Comparison of ENCODE assay signal across 8 cellular contexts in the genomic region with DNA sequence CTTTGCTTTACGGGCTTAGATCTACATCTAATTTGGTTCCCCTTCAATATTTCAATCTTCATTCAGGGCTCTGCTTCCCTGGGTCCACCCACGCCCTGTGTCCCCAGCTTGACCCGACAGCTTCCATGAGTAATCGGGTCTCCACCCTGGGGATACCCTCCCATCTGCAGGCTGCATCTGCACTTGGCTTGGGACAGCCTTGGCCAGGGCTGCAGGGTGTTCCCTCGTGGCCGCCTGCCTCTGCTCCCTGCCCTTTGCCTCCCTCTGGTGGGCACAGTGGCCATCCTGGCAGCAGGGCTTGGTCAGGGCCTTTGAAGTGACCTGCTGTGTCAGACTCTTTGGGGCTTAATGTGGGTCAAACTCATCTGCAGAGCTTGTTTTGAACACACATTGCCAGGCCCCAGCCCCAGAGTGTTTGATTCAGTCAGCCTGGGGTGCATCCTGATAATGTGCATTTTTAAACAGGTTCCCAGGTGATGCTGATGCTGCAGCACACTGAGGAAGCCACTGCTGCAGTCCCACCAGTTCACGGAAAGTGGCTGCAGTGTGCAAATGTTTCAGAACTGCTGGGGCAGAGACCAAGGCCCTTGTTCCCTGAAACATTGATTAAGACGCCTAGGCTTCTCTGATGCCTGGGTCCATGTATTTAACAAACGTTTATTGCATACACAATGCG.
A peak's percentile ranks its signal among the peaks of the same experiment; 100 is the strongest.
DNase-seq lines count a peak whose midpoint lies in the region; ATAC-seq and TF ChIP-seq lines count a peak whose summit lies in the region.

No MANE protein-coding gene starts in this region.

- 53 to 58% methylated on average over 10 of the region's 10 CpGs for WGBS in upper lobe of left lung, 2 donors

- H3K4me1 ChIP-seq in upper lobe of left lung = peaks cover 0 to 13% (median 6%) of the 10 kb centered on the region in 4 donors

- no peaks in the 10 kb centered on the region for H3K36me3 ChIP-seq in upper lobe of left lung

- no peak overlapping the region for H3K4me3 ChIP-seq in upper lobe of left lung

- H3K9me3 ChIP-seq in upper lobe of left lung = no peaks in the 10 kb centered on the region

- no peak for TF ChIP-seq EP300 in upper lobe of left lung (IDR thresholded peaks at IDR 0.05)

- in situ Hi-C loops in Caki2 (cut with HindIII; ENCODE audit: low pct_unique_long_range_greater_than_20kb, low sequenced_read_pairs) = loop anchor here (25.0 kb wide), 1 partner anchor 248 kb away; no protein-coding TSS in a partner anchor

- no peak overlapping the region for H3K27ac ChIP-seq in upper lobe of left lung

- DNase-seq in Caki2 (ENCODE audit: low read depth) (peak; percentile 83), HT-29 (ENCODE audit: low spot score) (peak; percentile 86), amniotic epithelial cell (ENCODE audit: low read depth) (peak; percentile 26), iris pigment epithelial cell (ENCODE audit: low read depth) (peak; percentile 58), upper lobe of left lung (peak; percentile 67 to 84), NCI-H510A treated with DMSO at 0.1 percent for 48 hours (lab: John Stamatoyannopoulos, UW) (no peak)

- peak; percentile 56 to 88 (median 71) for TF ChIP-seq CTCF in upper lobe of left lung (IDR thresholded peaks at IDR 0.05)

- H3K27me3 ChIP-seq in upper lobe of left lung = no peaks in the 10 kb centered on the region

- ATAC-seq in upper lobe of left lung (ENCODE audit: low FRiP score in 2 of 2) (peak; percentile 88 to 95), GM21717 (IDR thresholded peaks at IDR 0.05; ENCODE audit: unreplicated experiment) (no peak), HG03025 (IDR thresholded peaks at IDR 0.05; ENCODE audit: low FRiP score, unreplicated experiment) (no peak)

- no peak for TF ChIP-seq POLR2A in upper lobe of left lung (IDR thresholded peaks at IDR 0.05)

Comparison
In these comparisons a context has a peak if more than half of its experiments do, and no peak if none do; other contexts are left out.
1. ATAC-seq: peak in upper lobe of left lung (2 of 2); none in GM21717 (single experiment) and HG03025 (single experiment).